ENCODE assay signal across 13 cellular contexts in genomic region chr4:150782311-150782710, GRCh38.
A peak's percentile ranks its signal among the peaks of the same experiment; 100 is the strongest.
DNase-seq lines count a peak whose midpoint lies in the region; ATAC-seq and TF ChIP-seq lines count a peak whose summit lies in the region.
"Had no signal": no experiment of that assay in that cellular context is flagged by ENCODE, and none has a peak within 500 bp of the region (broad histone marks: within the 10 kb centered on the region; RNA-seq: fewer than 3 reads in every experiment).

No MANE protein-coding gene starts in this region.

- no peaks in the 10 kb centered on the region for H3K27me3 ChIP-seq in thoracic aorta (replicated peaks; ENCODE audit: insufficient read depth)
- H3K27me3 ChIP-seq: breast epithelium, esophagus muscularis mucosa, sigmoid colon had no signal

- no peaks in the 10 kb centered on the region for H3K9me3 ChIP-seq in thoracic aorta
- H3K9me3 ChIP-seq: breast epithelium, esophagus muscularis mucosa, sigmoid colon had no signal

- TF ChIP-seq CTCF in choroid plexus epithelial cell (conservative IDR thresholded peaks at IDR 0.05; ENCODE audit: low read depth, low read length): no peak
- no peak for TF ChIP-seq CTCF in thoracic aorta (IDR thresholded peaks at IDR 0.05)

- peaks cover 3 to 7% of the 10 kb centered on the region in 2 donors for H3K4me1 ChIP-seq in thoracic aorta (ENCODE audit: control insufficient read depth in 1 of 2, low read depth in 2 of 2)
- H3K4me1 ChIP-seq: breast epithelium had no signal

- H3K36me3 ChIP-seq in thoracic aorta: no peaks in the 10 kb centered on the region
- H3K36me3 ChIP-seq: breast epithelium, esophagus muscularis mucosa, sigmoid colon had no signal

- H3K4me3 ChIP-seq in choroid plexus epithelial cell (ENCODE audit: low read depth, low read length): no peak overlapping the region
- peak overlapping the region; percentile 22 for H3K4me3 ChIP-seq in thoracic aorta
- H3K4me3 ChIP-seq: breast epithelium, esophagus muscularis mucosa, sigmoid colon had no signal

- ATAC-seq in thoracic aorta (ENCODE audit: insufficient number of reproducible peaks, low FRiP score, low read depth) (peak; percentile 65), HG02852 (IDR thresholded peaks at IDR 0.05; ENCODE audit: unreplicated experiment) (no peak)

- H3K27ac ChIP-seq in thoracic aorta: peak overlapping the region; percentile 17 to 53
- H3K27ac ChIP-seq: breast epithelium, esophagus muscularis mucosa, sigmoid colon had no signal

- DNase-seq in SHP77 (lab: John Stamatoyannopoulos, UW) (peak; percentile 16 to 24), SHP77 treated with DMSO at 0.1 percent for 48 hours (lab: John Stamatoyannopoulos, UW) (no peak), NCI-H2171 treated with DMSO at 0.1 percent for 48 hours (lab: John Stamatoyannopoulos, UW) (peak; percentile 40), choroid plexus epithelial cell (ENCODE audit: low read depth) (peak; percentile 43), thoracic aorta (ENCODE audit: low spot score) (no peak), retina (no peak)
- no peak for DNase-seq in activated CD8-positive, alpha-beta memory T cell treated with anti-CD3 and anti-CD28 coated beads, Interleukin-2, amount 50 U/mL, for 48 hours
- DNase-seq: activated T-cell treated with anti-CD3 and anti-CD28 coated beads, Interleukin-2, amount 50 U/mL, for 1 hour; NCI-H187; sigmoid colon had no signal

Comparison
In these comparisons a context has a peak if more than half of its experiments do, and no peak if none do; other contexts are left out.
1. DNase-seq: peak in SHP77 (2 of 2), NCI-H2171 treated with DMSO at 0.1 percent for 48 hours (single experiment) and choroid plexus epithelial cell (single experiment); none in SHP77 treated with DMSO at 0.1 percent for 48 hours (single experiment), thoracic aorta (single experiment), activated CD8-positive, alpha-beta memory T cell treated with anti-CD3 and anti-CD28 coated beads, Interleukin-2, amount 50 U/mL, for 48 hours (single experiment) and retina (single experiment).